7 cellular contexts compared by ENCODE assay signal in the genomic region with DNA sequence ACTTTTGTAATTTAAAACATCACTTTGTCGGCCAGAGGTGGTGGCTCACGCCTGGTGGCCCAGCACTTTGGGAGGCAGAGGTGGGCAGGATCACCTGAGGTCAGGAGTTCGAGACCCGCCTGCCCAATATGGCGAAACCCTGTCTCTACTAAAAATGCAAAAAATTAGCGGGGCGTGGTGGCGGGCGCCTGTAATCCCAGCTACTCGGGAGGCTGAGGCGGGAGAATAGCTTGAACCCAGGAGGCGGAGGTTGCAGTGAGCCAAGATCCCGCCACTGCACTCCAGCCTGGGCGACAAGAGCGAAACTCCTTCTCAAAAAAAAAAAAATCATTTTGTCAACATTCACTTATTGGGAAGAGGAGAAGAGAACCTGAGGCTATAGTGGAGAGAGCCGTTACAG. TPM values are rescaled to one million over a fixed set of nuclear protein-coding genes. Genes with fewer than 3 reads are reported as not detected.
A peak's percentile ranks its signal among the peaks of the same experiment; 100 is the strongest.
DNase-seq lines count a peak whose midpoint lies in the region; ATAC-seq and TF ChIP-seq lines count a peak whose summit lies in the region.
"Not testable (repeated sequence)": the region's sequence is repeated elsewhere in the genome, so short reads cannot be mapped to it uniquely, and the experiment has no call there.

No MANE protein-coding gene starts in this region.

- not testable (repeated sequence) for H3K27ac ChIP-seq in OCI-LY3 (ENCODE audit: low read length); mucosa of rectum (ENCODE audit: low read depth in 2 of 2, low read length in 2 of 2)

- H3K4me2 ChIP-seq in OCI-LY3 (ENCODE audit: low read length): peak overlapping the region; percentile 92

- H3K4me3 Mint-ChIP-seq in activated T-cell treated with anti-CD3 and anti-CD28 coated beads, Interleukin-2, amount 50 U/mL, for 4 hours: peak overlapping the region; percentile 88
- H3K4me3 Mint-ChIP-seq in central memory CD8-positive, alpha-beta T cell: peak overlapping the region; percentile 75
- peak overlapping the region; percentile 92 for H3K4me3 Mint-ChIP-seq in glutamatergic neuron (ENCODE audit: unreplicated experiment)

- H3K4me1 ChIP-seq in OCI-LY3 (ENCODE audit: low read length) (peaks cover 18% of the 10 kb centered on the region), mucosa of rectum (ENCODE audit: control insufficient read depth in 2 of 2, insufficient read depth in 2 of 2, low read length in 2 of 2) (peaks cover 11 to 14% of the 10 kb centered on the region in 2 donors)

- not testable (repeated sequence) for H3K9me3 Mint-ChIP-seq in activated T-cell treated with anti-CD3 and anti-CD28 coated beads, Interleukin-2, amount 50 U/mL, for 4 hours; central memory CD8-positive, alpha-beta T cell; glutamatergic neuron (ENCODE audit: unreplicated experiment)

- H3K79me2 ChIP-seq in OCI-LY3 (ENCODE audit: low read length): peaks cover 46% of the 10 kb centered on the region

- ATAC-seq in activated T-cell treated with anti-CD3 and anti-CD28 coated beads, Interleukin-2, amount 50 U/mL, for 4 hours; central memory CD8-positive, alpha-beta T cell (replicated peaks; ENCODE audit: extremely low read depth, poor library complexity, severe bottlenecking): not testable (repeated sequence)

- not testable (repeated sequence) for H4K20me1 ChIP-seq in OCI-LY3 (ENCODE audit: insufficient read depth, low read length)

- peak overlapping the region; percentile 96; the same call in 1 of the 2 replicates for H3K9ac ChIP-seq in OCI-LY3 (ENCODE audit: low read length)
- peak overlapping the region in 1 of 2 donors; percentile 93 for H3K9ac ChIP-seq in mucosa of rectum (ENCODE audit: low read depth in 1 of 2, low read length in 2 of 2)

- H3K36me3 ChIP-seq in GM06990 (ENCODE audit: control insufficient read depth, insufficient read depth, low read length); OCI-LY3 (replicated peaks; ENCODE audit: low read depth, low read length); mucosa of rectum (ENCODE audit: control insufficient read depth in 2 of 2, insufficient read depth in 2 of 2, low read length in 2 of 2): not testable (repeated sequence)

- not testable (repeated sequence) for DNase-seq in GM06990 (ENCODE audit: extremely low read depth, insufficient read length); activated T-cell treated with anti-CD3 and anti-CD28 coated beads, Interleukin-2, amount 50 U/mL, for 4 hours; central memory CD8-positive, alpha-beta T cell (ENCODE audit: low spot score in 2 of 2); glutamatergic neuron; skeletal muscle cell (ENCODE audit: low read depth)

- H3K36me3 Mint-ChIP-seq in activated T-cell treated with anti-CD3 and anti-CD28 coated beads, Interleukin-2, amount 50 U/mL, for 4 hours (ENCODE audit: insufficient read depth); glutamatergic neuron (ENCODE audit: unreplicated experiment): not testable (repeated sequence)
- H3K36me3 Mint-ChIP-seq in central memory CD8-positive, alpha-beta T cell (ENCODE audit: insufficient read depth): peaks cover 12% of the 10 kb centered on the region

- H3K27ac Mint-ChIP-seq in central memory CD8-positive, alpha-beta T cell (ENCODE audit: low read depth): peak overlapping the region; percentile 32
- H3K27ac Mint-ChIP-seq in glutamatergic neuron (ENCODE audit: unreplicated experiment): peak overlapping the region; percentile 86

- H3K27me3 ChIP-seq in GM06990 (replicated peaks; ENCODE audit: control insufficient read depth, insufficient read depth, low read length); OCI-LY3 (ENCODE audit: low read depth, low read length); mucosa of rectum (ENCODE audit: control insufficient read depth in 2 of 2, insufficient read depth in 2 of 2, low read length in 2 of 2): not testable (repeated sequence)

- peak overlapping the region; percentile 100 for H2AFZ ChIP-seq in OCI-LY3 (ENCODE audit: low read depth, low read length)

- H3K4me3 ChIP-seq in GM06990 (replicated peaks; ENCODE audit: low read depth, low read length) (peak overlapping the region; percentile 85), OCI-LY3 (ENCODE audit: low read length) (peak overlapping the region; percentile 88), mucosa of rectum (ENCODE audit: low read length in 2 of 2) (peak overlapping the region; percentile 79 to 90), skeletal muscle cell (ENCODE audit: low read depth, low read length) (peak overlapping the region; percentile 86)

- H3K9me3 ChIP-seq in OCI-LY3 (ENCODE audit: insufficient read depth, low read length); mucosa of rectum (ENCODE audit: control insufficient read depth in 2 of 2, low read length in 2 of 2): not testable (repeated sequence)

- H3K27me3 Mint-ChIP-seq in activated T-cell treated with anti-CD3 and anti-CD28 coated beads, Interleukin-2, amount 50 U/mL, for 4 hours (ENCODE audit: low read depth); central memory CD8-positive, alpha-beta T cell; glutamatergic neuron (ENCODE audit: unreplicated experiment): not testable (repeated sequence)

- peaks cover 36% of the 10 kb centered on the region for H3K4me1 Mint-ChIP-seq in activated T-cell treated with anti-CD3 and anti-CD28 coated beads, Interleukin-2, amount 50 U/mL, for 4 hours (ENCODE audit: low read depth)
- H3K4me1 Mint-ChIP-seq in central memory CD8-positive, alpha-beta T cell: peaks cover 30% of the 10 kb centered on the region
- not testable (repeated sequence) for H3K4me1 Mint-ChIP-seq in glutamatergic neuron (ENCODE audit: low read depth, unreplicated experiment)

- TF ChIP-seq CTCF in GM06990 (IDR thresholded peaks at IDR 0.05; ENCODE audit: insufficient read depth, low read length, poor library complexity, severe bottlenecking); OCI-LY3 (IDR thresholded peaks at IDR 0.05; ENCODE audit: low read depth, low read length); glutamatergic neuron (IDR thresholded peaks at IDR 0.05; ENCODE audit: partially characterized antibody, unreplicated experiment): not testable (repeated sequence)

RNA-seq across cellular contexts. Expression of gene RAD54L2, which starts 0.9 kb away (rescaled TPM):
- total RNA-seq in activated T-cell treated with anti-CD3 and anti-CD28 coated beads, Interleukin-2, amount 50 U/mL, for 4 hours: 10 to 100 TPM; 35.1 to 40.5 (median 37.4) TPM
- 64.3 TPM for total RNA-seq in glutamatergic neuron (ENCODE audit: unreplicated experiment)

RNA-seq across cellular contexts. Expression of gene DCAF1, which starts 37.8 kb away (rescaled TPM):
- 10 to 100 TPM; 42.3 to 47.1 (median 42.5) TPM for total RNA-seq in activated T-cell treated with anti-CD3 and anti-CD28 coated beads, Interleukin-2, amount 50 U/mL, for 4 hours
- total RNA-seq in glutamatergic neuron (ENCODE audit: unreplicated experiment): 15.4 TPM
